In the genomic region with DNA sequence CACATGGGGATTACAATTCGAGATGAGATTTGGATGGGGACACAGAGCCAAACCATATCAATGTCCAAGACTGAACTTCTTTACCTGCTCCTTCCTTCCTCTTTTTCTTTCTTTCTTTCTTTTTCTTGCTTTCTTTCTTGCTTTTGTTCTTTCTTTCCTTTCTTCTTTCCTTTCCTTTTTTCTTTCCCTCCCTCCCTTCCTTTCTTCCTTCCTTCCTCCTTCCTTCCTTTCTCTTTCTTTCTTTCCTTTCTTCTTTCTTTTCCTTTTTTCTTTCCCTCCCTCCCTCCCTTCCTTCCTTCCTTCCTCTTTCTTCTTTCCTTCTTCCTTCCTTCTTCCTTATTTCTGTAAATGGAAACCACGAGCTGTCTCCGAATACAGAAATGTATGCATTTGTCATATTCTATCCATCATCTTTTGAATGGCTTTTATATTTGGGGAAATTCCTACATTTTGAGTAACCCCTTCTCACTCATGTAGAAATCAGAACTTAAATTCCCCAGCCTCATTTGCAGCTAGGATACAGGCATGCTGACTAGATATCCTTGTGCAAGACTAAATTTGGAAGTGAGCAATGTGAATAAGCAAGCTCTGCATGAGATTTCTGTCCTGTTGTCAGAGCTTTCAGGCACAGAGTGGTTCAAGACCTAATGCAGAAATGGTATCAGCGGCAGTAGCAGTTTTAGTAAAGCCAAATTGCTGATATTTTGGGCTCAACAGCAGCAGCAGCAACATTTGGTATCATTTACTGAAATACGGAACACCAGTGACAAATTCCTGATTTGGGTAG, we compare ENCODE assay signal across 24 cellular contexts. TPM values are rescaled to one million over a fixed set of nuclear protein-coding genes. Genes with fewer than 3 reads are reported as not detected.
DNase-seq lines count a peak whose midpoint lies in the region; ATAC-seq, FAIRE-seq and TF ChIP-seq lines count a peak whose summit lies in the region.
"Had no signal": no experiment of that assay in that cellular context is flagged by ENCODE, and none has a peak within 500 bp of the region (broad histone marks: within the 10 kb centered on the region; RNA-seq: fewer than 3 reads in every experiment).

No MANE protein-coding gene starts in this region.

- H3K27ac ChIP-seq in GM23248 (no peak overlapping the region), K562 (ENCODE audit: extremely low read depth, low read depth, low read length) (no peak overlapping the region)

- H4K20me1 ChIP-seq in GM23248 (ENCODE audit: insufficient read depth): no peaks in the 10 kb centered on the region
- no peaks in the 10 kb centered on the region for H4K20me1 ChIP-seq in K562 (replicated peaks; ENCODE audit: control insufficient read depth, insufficient read depth, low read length)

- H3K4me3 ChIP-seq in AG10803 (ENCODE audit: low read length): no peak overlapping the region
- no peak overlapping the region for H3K4me3 ChIP-seq in GM23248
- H3K4me3 ChIP-seq in K562: no peak overlapping the region
- H3K4me3 ChIP-seq in fibroblast of mammary gland (ENCODE audit: control insufficient read depth, low read depth, low read length): no peak overlapping the region
- H3K4me3 ChIP-seq: GM12878, HAP-1 had no signal

- POLR2A ChIA-PET in K562 (lab: Yijun Ruan, JAX): no interaction called here

- DNase-seq in AG10803 (ENCODE audit: low read depth) (peak; percentile 18), GM23248 (peak; percentile 19), K562 (ENCODE audit: extremely low read depth in 1 of 4, low spot score in 3 of 4) (no peak), fibroblast of mammary gland (ENCODE audit: low read depth) (peak; percentile 22), NCI-H2029 (lab: John Stamatoyannopoulos, UW) (no peak), left colon (no peak), NAMALWA (ENCODE audit: low spot score) (no peak)
- DNase-seq: CD4-positive, alpha-beta T cell; COR-L47; DMS 273 treated with DMSO at 0.1 percent for 48 hours; DMS79 treated with DMSO at 0.1 percent for 48 hours; IMR-90; NCI-H1694; NCI-H446; NCI-H526; PC-3; SHP77 had no signal

- TF ChIP-seq POLR2A in K562 (conservative IDR thresholded peaks at IDR 0.05): no peak

- H3K4me1 ChIP-seq in GM23248 (ENCODE audit: insufficient read depth): no peaks in the 10 kb centered on the region
- no peaks in the 10 kb centered on the region for H3K4me1 ChIP-seq in K562 (replicated peaks in 1 of 2; ENCODE audit: control insufficient read depth in 2 of 2, insufficient read depth in 2 of 2, low read length in 2 of 2)
- H3K4me1 ChIP-seq: HAP-1 had no signal

- WGBS in GM23248 (ENCODE audit: low coverage in 1 of 2, low lambda C conversion rate in 2 of 2, missing lambda C conversion rate in 2 of 2), 2 experiments: 57 to 58% methylated on average over 5 of the region's 5 CpGs
- WGBS in K562 (ENCODE audit: insufficient coverage, low coverage, missing lambda C conversion rate): 11% methylated on average over 5 of the region's 5 CpGs

- no TSS peak for BruUV-seq in K562 (replicated peaks; lab: Mats Ljungman, UMichigan)

- in situ Hi-C loops in GM23248 (cut with MboI) (no loop called here), K562 (cut with MboI) (no loop called here)

- H3K9me2 ChIP-seq in GM23248 (ENCODE audit: insufficient read depth): no peaks in the 10 kb centered on the region

- TF ChIP-seq EP300 in K562 (IDR thresholded peaks at IDR 0.05; ENCODE audit: low read length): no peak

- H2AFZ ChIP-seq in GM23248 (no peak overlapping the region), K562 (ENCODE audit: low read depth, low read length) (no peak overlapping the region)

- intact Hi-C loops in K562 (cut with micrococcal nuclease) (no loop called here), left colon (cut with DNase I, micrococcal nuclease) (no loop called here)

- no peaks in the 10 kb centered on the region for H3F3A ChIP-seq in GM23248 (ENCODE audit: insufficient read depth)

- H3K36me3 ChIP-seq in GM23248 (ENCODE audit: low read depth) (no peaks in the 10 kb centered on the region), K562 (ENCODE audit: control insufficient read depth, insufficient read depth, low read length) (no peaks in the 10 kb centered on the region)
- H3K36me3 ChIP-seq: HAP-1 had no signal

- H3K79me2 ChIP-seq in GM23248 (ENCODE audit: insufficient read depth) (no peaks in the 10 kb centered on the region), K562 (ENCODE audit: control insufficient read depth, insufficient read depth, low read length) (no peaks in the 10 kb centered on the region)

- TF ChIP-seq CTCF in AG10803 (conservative IDR thresholded peaks at IDR 0.05; ENCODE audit: low read length) (no peak), K562 (IDR thresholded peaks at IDR 0.05 in 2 of 3, conservative IDR thresholded peaks at IDR 0.05 in 1 of 3; ENCODE audit: insufficient read depth in 2 of 3, low read depth in 1 of 3, low read length in 3 of 3) (no peak), fibroblast of mammary gland (conservative IDR thresholded peaks at IDR 0.05; ENCODE audit: control insufficient read depth, insufficient read depth, low read depth, low read length) (no peak)

- no peak overlapping the region for H3K9ac ChIP-seq in GM23248
- no peak overlapping the region for H3K9ac ChIP-seq in K562 (ENCODE audit: insufficient read depth in 1 of 2, low read depth in 2 of 2, low read length in 2 of 2)

- ATAC-seq in K562: no peak
- ATAC-seq in GM18868 (IDR thresholded peaks at IDR 0.05; ENCODE audit: unreplicated experiment): no peak
- no peak for ATAC-seq in left colon
- ATAC-seq: GM12878, PC-3 had no signal

- H3K4me2 ChIP-seq in GM23248 (ENCODE audit: unreplicated experiment) (no peak overlapping the region), K562 (ENCODE audit: insufficient read depth, low read length) (no peak overlapping the region)

- CTCF ChIA-PET in K562 (lab: Yijun Ruan, JAX; ENCODE audit: low intra/inter-chr PET ratio): no interaction called here

- H3K27me3 ChIP-seq in GM23248 (replicated peaks; ENCODE audit: insufficient read depth) (no peaks in the 10 kb centered on the region), K562 (ENCODE audit: control insufficient read depth in 2 of 2, insufficient read depth in 2 of 2, low read length in 2 of 2) (peaks cover 0 to 3% of the 10 kb centered on the region in 2 experiments; a peak in 1 of 5 replicates)

- H3K9me1 ChIP-seq in K562 (ENCODE audit: control insufficient read depth, insufficient read depth, low read length): no peaks in the 10 kb centered on the region

- H3K9me3 ChIP-seq in GM23248 (ENCODE audit: low read depth) (no peaks in the 10 kb centered on the region), K562 (replicated peaks; ENCODE audit: control insufficient read depth, insufficient read depth, low read depth, low read length) (no peaks in the 10 kb centered on the region)

- TF ChIP-seq RAD21 in K562 (CRISPR knock-in tag; conservative IDR thresholded peaks at IDR 0.05 in 1 of 2, IDR thresholded peaks at IDR 0.05 in 1 of 2): no peak

- no peak for FAIRE-seq in K562 (lab: Jason Lieb, UNC)
- FAIRE-seq: A204.1, GM12878 had no signal

RNA-seq across cellular contexts. Expression of gene GPR33, which starts 11.5 kb away (rescaled TPM):
- total RNA-seq in GM23248 (2014; rRNA removed; shearing (Covaris generic)): not detected in 2 replicates
- not detected in 2 replicates for polyA plus RNA-seq in GM23248 (2016; fragmentation: Nextera tagmentation; extraction: Ambion mirVana)
- not detected in 2 replicates for total RNA-seq in K562 (2011; cell fraction: chromatin; rRNA removed; ENCODE audit: low replicate concordance)
- not detected in 2 replicates for total RNA-seq in K562 (2011; cell fraction: nucleolus; rRNA removed)
- not detected in 2 replicates for total RNA-seq in K562 (2011; cell fraction: nucleoplasm; rRNA removed)
- total RNA-seq in K562 (2014; rRNA removed): not detected in 2 replicates
- total RNA-seq in K562 (2014; rRNA removed; fragmentation: Illumina TruSeq; extraction: Trizol): not detected in 2 replicates
- total RNA-seq in K562 (2015; rRNA removed; fragmentation: Illumina TruSeq; extraction: Trizol): not detected in 2 replicates
- total RNA-seq in K562 (2021): not detected in 2 replicates
- polyA plus RNA-seq in K562 (2011; rRNA removed): not detected in 2 replicates
- polyA plus RNA-seq in K562 (2011; cell fraction: cytosol; rRNA removed): not detected in 2 replicates
- not detected in 2 replicates for polyA plus RNA-seq in K562 (2011; cell fraction: nucleus; rRNA removed)
- polyA plus RNA-seq in K562 (2012): not detected in 2 replicates
- not detected in 2 replicates for polyA plus RNA-seq in K562 (2014; fragmentation: Illumina TruSeq; extraction: Trizol)
- not detected for polyA plus RNA-seq in K562 (2014; fragmentation: Nextera tagmentation; extraction: Ambion mirVana)
- polyA plus RNA-seq in K562 (2014; rRNA removed): not detected in 2 replicates
- polyA minus RNA-seq in K562 (2011; rRNA and poly(A)+ RNA removed): not detected in 2 replicates
- polyA minus RNA-seq in K562 (2011; cell fraction: cytosol; rRNA and poly(A)+ RNA removed): not detected in 2 replicates
- not detected in 2 replicates for polyA minus RNA-seq in K562 (2011; cell fraction: nucleus; rRNA and poly(A)+ RNA removed)
- total RNA-seq in left colon: not detected
- total RNA-seq: CD4-positive, alpha-beta T cell; GM12878; HT1080; IMR-90; PC-3; RPMI7951 had no signal
- polyA plus RNA-seq: BJ, GM12878, IMR-90 had no signal

RNA-seq across cellular contexts. Expression of gene DTD2, which starts 19.0 kb away (rescaled TPM):
- total RNA-seq in GM23248 (2014; rRNA removed; shearing (Covaris generic)): 21.2 and 54.4 TPM in 2 replicates
- 12.1 and 13.4 TPM in 2 replicates for polyA plus RNA-seq in GM23248 (2016; fragmentation: Nextera tagmentation; extraction: Ambion mirVana)
- total RNA-seq in K562 (2011; cell fraction: chromatin; rRNA removed; ENCODE audit: low replicate concordance): 4.3 and 9.8 TPM in 2 replicates
- 8.8 and 10.3 TPM in 2 replicates for total RNA-seq in K562 (2011; cell fraction: nucleolus; rRNA removed)
- 9.5 and 18.9 TPM in 2 replicates for total RNA-seq in K562 (2011; cell fraction: nucleoplasm; rRNA removed)
- total RNA-seq in K562 (2014; rRNA removed): 24.1 and 30.5 TPM in 2 replicates
- 16.7 and 17.9 TPM in 2 replicates for total RNA-seq in K562 (2014; rRNA removed; fragmentation: Illumina TruSeq; extraction: Trizol)
- total RNA-seq in K562 (2015; rRNA removed; fragmentation: Illumina TruSeq; extraction: Trizol): 17.0 and 18.2 TPM in 2 replicates
- total RNA-seq in K562 (2021): 15.2 and 16.6 TPM in 2 replicates
- 9.8 and 13.4 TPM in 2 replicates for polyA plus RNA-seq in K562 (2011; rRNA removed)
- polyA plus RNA-seq in K562 (2011; cell fraction: cytosol; rRNA removed): 15.2 and 20.1 TPM in 2 replicates
- 3.4 and 5.6 TPM in 2 replicates for polyA plus RNA-seq in K562 (2011; cell fraction: nucleus; rRNA removed)
- 8.2 and 12.3 TPM in 2 replicates for polyA plus RNA-seq in K562 (2012)
- polyA plus RNA-seq in K562 (2014; fragmentation: Illumina TruSeq; extraction: Trizol): 13.4 and 15.4 TPM in 2 replicates
- 1 to 10 TPM; 3.8 to 4.8 TPM for polyA plus RNA-seq in K562 (2014; fragmentation: Nextera tagmentation; extraction: Ambion mirVana)
- polyA plus RNA-seq in K562 (2014; rRNA removed): 16.0 and 19.4 TPM in 2 replicates
- polyA minus RNA-seq in K562 (2011; rRNA and poly(A)+ RNA removed): 18.4 and 23.4 TPM in 2 replicates
- 8.7 and 14.1 TPM in 2 replicates for polyA minus RNA-seq in K562 (2011; cell fraction: cytosol; rRNA and poly(A)+ RNA removed)
- polyA minus RNA-seq in K562 (2011; cell fraction: nucleus; rRNA and poly(A)+ RNA removed): 9.3 and 12.3 TPM in 2 replicates
- 10 to 100 TPM; 11.8 to 14.6 TPM for total RNA-seq in left colon

RNA-seq across cellular contexts. Expression of gene HEATR5A, which starts 56.0 kb away (rescaled TPM):
- total RNA-seq in GM23248 (2014; rRNA removed; shearing (Covaris generic)): 70.3 and 89.2 TPM in 2 replicates
- polyA plus RNA-seq in GM23248 (2016; fragmentation: Nextera tagmentation; extraction: Ambion mirVana) (44.4 and 49.1 TPM in 2 replicates), K562 (2011; rRNA removed) (18.4 and 23.6 TPM in 2 replicates), K562 (2014; fragmentation: Illumina TruSeq; extraction: Trizol) (12.3 and 14.9 TPM in 2 replicates), K562 (2014; fragmentation: Nextera tagmentation; extraction: Ambion mirVana) (10 to 100 TPM; 46.4 to 50.9 TPM), K562 (2014; rRNA removed) (8.0 and 10.8 TPM in 2 replicates)
- total RNA-seq in K562 (2011; cell fraction: chromatin; rRNA removed; ENCODE audit: low replicate concordance): 26.1 and 62.8 TPM in 2 replicates
- total RNA-seq in K562 (2011; cell fraction: nucleolus; rRNA removed): 15.3 and 18.7 TPM in 2 replicates
- 28.0 and 32.4 TPM in 2 replicates for total RNA-seq in K562 (2011; cell fraction: nucleoplasm; rRNA removed)
- total RNA-seq in K562 (2014; rRNA removed) (8.1 and 8.4 TPM in 2 replicates), K562 (2014; rRNA removed; fragmentation: Illumina TruSeq; extraction: Trizol) (27.7 and 30.4 TPM in 2 replicates), K562 (2015; rRNA removed; fragmentation: Illumina TruSeq; extraction: Trizol) (17.5 and 19.3 TPM in 2 replicates), K562 (2021) (18.7 and 23.0 TPM in 2 replicates), left colon (10 to 100 TPM; 60.4 to 69.6 TPM)
- 6.1 and 10.2 TPM in 2 replicates for polyA plus RNA-seq in K562 (2011; cell fraction: cytosol; rRNA removed)
- polyA plus RNA-seq in K562 (2011; cell fraction: nucleus; rRNA removed): 7.7 and 8.5 TPM in 2 replicates
- polyA plus RNA-seq in K562 (2012): 8.8 and 19.2 TPM in 2 replicates
- 37.7 and 39.8 TPM in 2 replicates for polyA minus RNA-seq in K562 (2011; rRNA and poly(A)+ RNA removed)
- 9.1 and 10.8 TPM in 2 replicates for polyA minus RNA-seq in K562 (2011; cell fraction: cytosol; rRNA and poly(A)+ RNA removed)
- 13.2 and 27.7 TPM in 2 replicates for polyA minus RNA-seq in K562 (2011; cell fraction: nucleus; rRNA and poly(A)+ RNA removed)

Comparison
In these comparisons a context has a peak if more than half of its experiments do, and no peak if none do; other contexts are left out.
1. DNase-seq: peak in AG10803 (single experiment), GM23248 (single experiment) and fibroblast of mammary gland (single experiment); none in K562 (0 of 4), NCI-H2029 (single experiment), left colon (0 of 2) and NAMALWA (single experiment).